ENCODE assay signal across 8 cellular contexts in genomic region chr16:75266738-75267630, GRCh38. TPM values are rescaled to one million over a fixed set of nuclear protein-coding genes. Genes with fewer than 3 reads are reported as not detected.
A peak's percentile ranks its signal among the peaks of the same experiment; 100 is the strongest.
DNase-seq lines count a peak whose midpoint lies in the region; ATAC-seq and TF ChIP-seq lines count a peak whose summit lies in the region.

No MANE protein-coding gene starts in this region.

- no peak overlapping the region for H2AFZ ChIP-seq in PC-3 (ENCODE audit: low read length)

- H3K27ac ChIP-seq in PC-3 (ENCODE audit: low read length) (no peak overlapping the region), psoas muscle (peak overlapping the region; percentile 99)

- intact Hi-C loops in PC-3 (cut with micrococcal nuclease) (no loop called here), psoas muscle (cut with DNase I) (no loop called here)

- H3K4me2 ChIP-seq in PC-3 (ENCODE audit: low read length) = peak overlapping the region; percentile 54; the same call in 1 of the 2 replicates

- H3K9me3 ChIP-seq in PC-3 (ENCODE audit: low read length) (no peaks in the 10 kb centered on the region), psoas muscle (no peaks in the 10 kb centered on the region)

- 41 to 61% (median 54%) methylated on average over 21 to 27 of the region's 27 CpGs for WGBS in psoas muscle, 3 donors

- no peak for TF ChIP-seq CTCF in PC-3 (conservative IDR thresholded peaks at IDR 0.05; ENCODE audit: low read depth, low read length)
- TF ChIP-seq CTCF in fibroblast of the aortic adventitia (IDR thresholded peaks at IDR 0.05; ENCODE audit: insufficient read depth, low read length) = no peak
- no peak for TF ChIP-seq CTCF in psoas muscle (IDR thresholded peaks at IDR 0.05)

- ATAC-seq in PC-3 (no peak), psoas muscle (no peak)

- H3K4me1 ChIP-seq in PC-3 (ENCODE audit: insufficient read depth, low read length) (peaks cover 35% of the 10 kb centered on the region), psoas muscle (peaks cover 54% of the 10 kb centered on the region)

- H3K36me3 ChIP-seq in PC-3 (ENCODE audit: low read depth, low read length) (no peaks in the 10 kb centered on the region), psoas muscle (ENCODE audit: insufficient read depth in 1 of 2, low read depth in 1 of 2) (peaks cover 0 to 11% of the 10 kb centered on the region in 2 donors)

- H4K20me1 ChIP-seq in PC-3 (ENCODE audit: low read length) = peaks cover 6% of the 10 kb centered on the region; the same call in 1 of the 2 replicates

- POLR2A ChIA-PET in PC-3 (lab: Charles Lee; ENCODE audit: unreplicated experiment) = no interaction called here

- H3K27me3 ChIP-seq in PC-3 (ENCODE audit: low read length) = no peaks in the 10 kb centered on the region
- no peaks in the 10 kb centered on the region for H3K27me3 ChIP-seq in psoas muscle (ENCODE audit: insufficient read depth in 3 of 3, low read length in 2 of 3)

- no peak overlapping the region for H3K9ac ChIP-seq in PC-3 (ENCODE audit: low read length)

- CTCF ChIA-PET in PC-3 (lab: Charles Lee) = interaction anchor here (0.5 kb wide), 1 partner anchor 118 kb away, joined by 3 read pairs; no protein-coding TSS in a partner anchor

- no peaks in the 10 kb centered on the region for H3F3A ChIP-seq in PC-3 (ENCODE audit: low read length, unreplicated experiment)

- H3K79me2 ChIP-seq in PC-3 (ENCODE audit: low read length) = peaks cover 37% of the 10 kb centered on the region

- DNase-seq in DMS 273 (lab: John Stamatoyannopoulos, UW; ENCODE audit: unreplicated experiment) (peak; percentile 82), PC-3 (no peak), fibroblast of the aortic adventitia (ENCODE audit: low read depth) (no peak), psoas muscle (no peak), mucosa of gallbladder (ENCODE audit: low spot score) (no peak), COR-L47 (lab: John Stamatoyannopoulos, UW) (no peak)
- DNase-seq in activated CD4-positive, CD25-positive, alpha-beta regulatory T cell (lab: John Stamatoyannopoulos, UW) = no peak
- no peak for DNase-seq in activated CD4-positive, alpha-beta T cell treated with anti-CD3 and anti-CD28 coated beads, Interleukin-2, amount 50 U/mL, for 48 hours

- H3K4me3 ChIP-seq in PC-3 (ENCODE audit: low read length) = no peak overlapping the region
- H3K4me3 ChIP-seq in fibroblast of the aortic adventitia (ENCODE audit: low read depth, low read length) = peak overlapping the region; percentile 84
- peak overlapping the region; percentile 100 for H3K4me3 ChIP-seq in psoas muscle

- no peaks in the 10 kb centered on the region for H3K9me2 ChIP-seq in PC-3 (replicated peaks; ENCODE audit: low read length)

- BruUV-seq in PC-3 (replicated peaks; lab: Mats Ljungman, UMichigan) = no TSS peak

RNA-seq across cellular contexts. Expression of gene BCAR1, which starts 15.6 kb away (rescaled TPM):
- 49.3 and 68.0 TPM in 2 replicates for total RNA-seq in PC-3 (2014; rRNA removed)
- total RNA-seq in fibroblast of the aortic adventitia (ENCODE audit: low replicate concordance) = 26.9 and 33.4 TPM in 2 replicates
- 100 to 1,000 TPM in 2 of 4 donors, 10 to 100 TPM in 2; 61.8 to 108 (median 90.1) TPM for total RNA-seq in psoas muscle
- polyA plus RNA-seq in psoas muscle = 10 to 100 TPM; 66.3 to 90.7 (median 78.7) TPM
- 223 TPM for total RNA-seq in mucosa of gallbladder

RNA-seq across cellular contexts. Expression of gene CTRB1, which starts 48.2 kb away (rescaled TPM):
- total RNA-seq in PC-3 (2014; rRNA removed) (not detected in 2 replicates), fibroblast of the aortic adventitia (ENCODE audit: low replicate concordance) (not detected in 2 replicates), psoas muscle (1 to 10 TPM in 2 of 4 donors, not detected in 2; 1.2 to 3.9 TPM), mucosa of gallbladder (15.0 TPM)
- 1 to 10 TPM in 1 of 3 donors, under 1 TPM in 2; 0.03 to 2.5 (median 0.25) TPM for polyA plus RNA-seq in psoas muscle
